1 cellular context compared by ENCODE assay signal in the genomic region with DNA sequence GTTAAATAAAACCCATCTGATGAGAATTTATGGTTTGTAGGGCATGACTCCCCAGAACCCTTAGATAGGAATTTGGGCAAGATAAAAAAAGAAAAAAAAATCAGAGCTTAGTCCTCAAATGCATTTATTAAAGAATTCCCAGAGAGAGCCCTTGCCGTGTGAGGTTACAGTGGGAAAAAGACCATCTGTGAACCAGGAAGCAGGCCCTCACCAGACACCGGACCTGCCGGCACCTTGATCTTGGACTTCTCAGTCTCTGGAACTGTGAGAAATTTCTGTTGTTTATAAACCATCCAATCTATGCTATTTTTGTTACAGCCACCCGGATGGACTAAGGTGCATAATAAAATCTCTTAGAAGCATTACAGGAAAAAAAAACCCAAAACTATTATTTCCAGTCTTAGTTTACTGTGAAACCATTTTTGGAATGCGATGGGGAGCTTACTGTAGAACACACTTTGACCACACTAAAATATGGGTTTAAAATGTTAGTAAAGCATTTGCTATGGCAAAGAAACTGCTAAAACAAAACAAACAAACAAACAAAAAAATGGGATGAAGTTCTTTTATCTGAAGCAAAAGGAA.
TF ChIP-seq lines count a peak whose summit lies in the region.

No MANE protein-coding gene starts in this region.

TF ChIP-seq in GM23338, 12 proteins besides CTCF, POLR2A, EP300 and RAD21:
- TF ChIP-seq ETS1 (IDR thresholded peaks at IDR 0.05) (no peak), STAT1 (IDR thresholded peaks at IDR 0.05; ENCODE audit: unreplicated experiment) (no peak), ZNF331 (CRISPR knock-in tag; IDR thresholded peaks at IDR 0.05; ENCODE audit: low read depth) (no peak), NANOG (IDR thresholded peaks at IDR 0.05; ENCODE audit: borderline replicate concordance) (no peak), JUNB (IDR thresholded peaks at IDR 0.05; ENCODE audit: unreplicated experiment) (no peak), EZH2 (IDR thresholded peaks at IDR 0.05; ENCODE audit: low read depth, unreplicated experiment) (no peak), ZNF462 (CRISPR knock-in tag; IDR thresholded peaks at IDR 0.05) (no peak), ZNF114 (CRISPR knock-in tag; IDR thresholded peaks at IDR 0.05) (no peak), CREB1 (CRISPR knock-in tag; IDR thresholded peaks at IDR 0.05; ENCODE audit: low read depth) (no peak), POLR2AphosphoS5 (IDR thresholded peaks at IDR 0.05; ENCODE audit: low read depth) (no peak), EZH2phosphoT487 (IDR thresholded peaks at IDR 0.05; ENCODE audit: unreplicated experiment) (no peak)
- TF ChIP-seq, protein P1, sequence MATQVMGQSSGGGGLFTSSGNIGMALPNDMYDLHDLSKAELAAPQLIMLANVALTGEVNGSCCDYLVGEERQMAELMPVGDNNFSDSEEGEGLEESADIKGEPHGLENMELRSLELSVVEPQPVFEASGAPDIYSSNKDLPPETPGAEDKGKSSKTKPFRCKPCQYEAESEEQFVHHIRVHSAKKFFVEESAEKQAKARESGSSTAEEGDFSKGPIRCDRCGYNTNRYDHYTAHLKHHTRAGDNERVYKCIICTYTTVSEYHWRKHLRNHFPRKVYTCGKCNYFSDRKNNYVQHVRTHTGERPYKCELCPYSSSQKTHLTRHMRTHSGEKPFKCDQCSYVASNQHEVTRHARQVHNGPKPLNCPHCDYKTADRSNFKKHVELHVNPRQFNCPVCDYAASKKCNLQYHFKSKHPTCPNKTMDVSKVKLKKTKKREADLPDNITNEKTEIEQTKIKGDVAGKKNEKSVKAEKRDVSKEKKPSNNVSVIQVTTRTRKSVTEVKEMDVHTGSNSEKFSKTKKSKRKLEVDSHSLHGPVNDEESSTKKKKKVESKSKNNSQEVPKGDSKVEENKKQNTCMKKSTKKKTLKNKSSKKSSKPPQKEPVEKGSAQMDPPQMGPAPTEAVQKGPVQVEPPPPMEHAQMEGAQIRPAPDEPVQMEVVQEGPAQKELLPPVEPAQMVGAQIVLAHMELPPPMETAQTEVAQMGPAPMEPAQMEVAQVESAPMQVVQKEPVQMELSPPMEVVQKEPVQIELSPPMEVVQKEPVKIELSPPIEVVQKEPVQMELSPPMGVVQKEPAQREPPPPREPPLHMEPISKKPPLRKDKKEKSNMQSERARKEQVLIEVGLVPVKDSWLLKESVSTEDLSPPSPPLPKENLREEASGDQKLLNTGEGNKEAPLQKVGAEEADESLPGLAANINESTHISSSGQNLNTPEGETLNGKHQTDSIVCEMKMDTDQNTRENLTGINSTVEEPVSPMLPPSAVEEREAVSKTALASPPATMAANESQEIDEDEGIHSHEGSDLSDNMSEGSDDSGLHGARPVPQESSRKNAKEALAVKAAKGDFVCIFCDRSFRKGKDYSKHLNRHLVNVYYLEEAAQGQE (IDR thresholded peaks at IDR 0.05; ENCODE audit: unreplicated experiment): no peak
TF ChIP-seq in GM23338: peak in this region for 0.
